1 cellular context compared by ENCODE assay signal in the genomic region with DNA sequence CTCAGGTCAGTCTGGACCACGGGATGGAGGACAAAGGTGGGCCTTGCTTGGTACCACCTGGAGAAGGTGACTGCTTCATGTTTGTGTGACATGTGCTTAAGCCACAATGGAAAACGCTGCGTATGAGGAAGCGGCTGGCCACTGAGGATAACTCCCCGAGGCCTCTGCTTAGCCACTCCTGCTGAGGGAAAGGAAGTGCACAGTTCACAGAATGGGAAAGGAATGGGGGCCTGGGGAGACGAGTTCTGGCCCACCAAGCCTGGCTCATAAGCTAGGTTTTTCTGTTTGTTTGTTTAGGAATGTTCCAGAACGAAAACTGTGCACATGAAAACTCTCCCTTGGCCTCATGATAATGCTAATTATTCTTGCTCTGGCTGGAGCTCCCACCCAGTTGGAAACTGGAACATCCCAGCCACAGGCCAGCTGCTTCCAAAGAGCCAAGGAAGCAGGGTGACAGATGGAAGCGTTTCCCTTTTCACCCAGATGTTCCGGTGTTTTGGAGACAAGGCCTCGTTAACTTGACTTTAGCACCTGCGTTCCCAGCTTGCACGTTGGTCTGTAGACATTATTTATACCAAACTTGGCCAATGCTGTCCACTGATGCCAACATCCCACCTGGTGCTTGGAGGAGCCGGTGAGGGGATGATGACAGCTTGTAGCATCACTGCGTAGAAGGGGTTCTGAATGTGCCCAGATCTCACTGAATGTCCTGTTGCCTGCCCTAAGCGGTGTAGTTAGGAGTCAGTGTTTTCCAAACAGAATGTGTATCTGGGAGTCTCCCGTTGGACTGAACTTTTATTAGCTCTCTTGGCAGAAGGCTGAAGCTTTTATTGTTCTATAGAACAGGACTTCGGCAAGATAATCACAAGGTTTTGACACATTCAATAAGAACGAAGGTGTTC.
TF ChIP-seq lines count a peak whose summit lies in the region.

No MANE protein-coding gene starts in this region.

TF ChIP-seq in H1, 55 proteins besides CTCF, POLR2A, EP300 and RAD21:
- no peak for TF ChIP-seq ZNF274 (IDR thresholded peaks at IDR 0.05; ENCODE audit: borderline replicate concordance, extremely low read depth, low read length)
- TF ChIP-seq PHF8 (conservative IDR thresholded peaks at IDR 0.05; ENCODE audit: low read depth, low read length), result no peak
- no peak for TF ChIP-seq HDAC6 (IDR thresholded peaks at IDR 0.05; ENCODE audit: low read depth, low read length)
- TF ChIP-seq RBBP5 (IDR thresholded peaks at IDR 0.05; ENCODE audit: borderline replicate concordance, low read depth, low read length), result no peak
- TF ChIP-seq EGR1 (IDR thresholded peaks at IDR 0.05; ENCODE audit: borderline replicate concordance, low read depth, low read length), result no peak
- no peak for TF ChIP-seq CBX5 (IDR thresholded peaks at IDR 0.05; ENCODE audit: low read depth, low read length)
- no peak for TF ChIP-seq KDM4A (IDR thresholded peaks at IDR 0.05; ENCODE audit: low read depth, low read length, severe bottlenecking)
TF ChIP-seq in H1: peak in this region for 0.
